Comparison of ENCODE assay signal across 12 cellular contexts in the genomic region with DNA sequence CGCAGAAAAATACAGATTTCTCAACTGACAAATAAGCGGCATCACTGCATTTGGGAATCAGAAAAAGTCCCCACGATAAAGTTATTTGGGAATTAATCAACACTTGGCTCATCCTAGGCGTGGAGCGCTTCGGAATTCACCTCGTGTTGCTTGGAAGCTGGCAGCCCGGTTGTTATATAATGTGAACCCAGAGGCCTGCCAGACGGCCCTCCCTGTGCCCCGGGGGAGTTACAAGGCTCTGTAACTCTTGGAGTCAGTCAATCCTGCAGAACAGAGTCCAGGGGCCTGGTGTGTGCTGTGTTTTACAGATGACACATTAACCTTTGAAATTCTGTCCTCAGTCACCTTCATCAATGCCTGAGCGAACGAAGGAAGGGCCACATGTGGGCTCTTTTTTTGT.
DNase-seq lines count a peak whose midpoint lies in the region; ATAC-seq and TF ChIP-seq lines count a peak whose summit lies in the region.
"Had no signal": no experiment of that assay in that cellular context is flagged by ENCODE, and none has a peak within 500 bp of the region (broad histone marks: within the 10 kb centered on the region; RNA-seq: fewer than 3 reads in every experiment).

No MANE protein-coding gene starts in this region.

- no peak overlapping the region for H3K4me3 ChIP-seq in transverse colon
- H3K4me3 ChIP-seq: coronary artery had no signal

- ATAC-seq in activated T-cell treated with anti-CD3 and anti-CD28 coated beads, Interleukin-2, amount 50 U/mL, for 4 hours = no peak
- ATAC-seq in foreskin keratinocyte (peak; percentile 46), natural killer cell (no peak)

- no peaks in the 10 kb centered on the region for H3K36me3 ChIP-seq in transverse colon

- H3K27me3 ChIP-seq in foreskin keratinocyte (no peaks in the 10 kb centered on the region), transverse colon (no peaks in the 10 kb centered on the region)

- no peaks in the 10 kb centered on the region for H3K9me3 ChIP-seq in transverse colon

- H3K27me3 Mint-ChIP-seq in activated T-cell treated with anti-CD3 and anti-CD28 coated beads, Interleukin-2, amount 50 U/mL, for 24 hours = no peaks in the 10 kb centered on the region
- H3K27me3 Mint-ChIP-seq in activated T-cell treated with anti-CD3 and anti-CD28 coated beads, Interleukin-2, amount 50 U/mL, for 4 hours (ENCODE audit: low read depth) = no peaks in the 10 kb centered on the region
- H3K27me3 Mint-ChIP-seq in natural killer cell (ENCODE audit: low read depth in 2 of 2) = no peaks in the 10 kb centered on the region

- no peak for TF ChIP-seq EP300 in transverse colon (IDR thresholded peaks at IDR 0.05; ENCODE audit: low read depth)

- TF ChIP-seq CTCF in foreskin keratinocyte (conservative IDR thresholded peaks at IDR 0.05) (no peak), natural killer cell (IDR thresholded peaks at IDR 0.05) (no peak), transverse colon (IDR thresholded peaks at IDR 0.05) (no peak)

- H3K36me3 Mint-ChIP-seq in activated T-cell treated with anti-CD3 and anti-CD28 coated beads, Interleukin-2, amount 50 U/mL, for 24 hours (ENCODE audit: low read depth) = peaks cover 17% of the 10 kb centered on the region
- H3K36me3 Mint-ChIP-seq in activated T-cell treated with anti-CD3 and anti-CD28 coated beads, Interleukin-2, amount 50 U/mL, for 4 hours (ENCODE audit: insufficient read depth) = peaks cover 17% of the 10 kb centered on the region
- no peaks in the 10 kb centered on the region for H3K36me3 Mint-ChIP-seq in natural killer cell

- peak overlapping the region; percentile 68 for H3K27ac Mint-ChIP-seq in activated T-cell treated with anti-CD3 and anti-CD28 coated beads, Interleukin-2, amount 50 U/mL, for 24 hours
- H3K27ac Mint-ChIP-seq in natural killer cell = peak overlapping the region; percentile 86 to 93

- peaks cover 3% of the 10 kb centered on the region for H3K9me3 Mint-ChIP-seq in activated T-cell treated with anti-CD3 and anti-CD28 coated beads, Interleukin-2, amount 50 U/mL, for 24 hours
- H3K9me3 Mint-ChIP-seq in activated T-cell treated with anti-CD3 and anti-CD28 coated beads, Interleukin-2, amount 50 U/mL, for 4 hours = no peaks in the 10 kb centered on the region
- H3K9me3 Mint-ChIP-seq in natural killer cell = no peaks in the 10 kb centered on the region

- peaks cover 90% of the 10 kb centered on the region for H3K4me1 Mint-ChIP-seq in activated T-cell treated with anti-CD3 and anti-CD28 coated beads, Interleukin-2, amount 50 U/mL, for 24 hours (ENCODE audit: low read depth)
- H3K4me1 Mint-ChIP-seq in activated T-cell treated with anti-CD3 and anti-CD28 coated beads, Interleukin-2, amount 50 U/mL, for 4 hours (ENCODE audit: low read depth) = peaks cover 76% of the 10 kb centered on the region
- H3K4me1 Mint-ChIP-seq in natural killer cell = peaks cover 81 to 85% of the 10 kb centered on the region in 2 donors

- WGBS in transverse colon (ENCODE audit: low coverage in 1 of 2), 2 donors = 74 to 96% methylated on average over 4 to 12 of the region's 12 CpGs

- peak overlapping the region; percentile 35 for H3K27ac ChIP-seq in foreskin keratinocyte
- H3K27ac ChIP-seq in transverse colon = peak overlapping the region; percentile 1 to 35 (median 19)
- H3K27ac ChIP-seq: coronary artery had no signal

- H3K4me1 ChIP-seq in foreskin keratinocyte (peaks cover 11% of the 10 kb centered on the region), transverse colon (peaks cover 0 to 25% (median 5%) of the 10 kb centered on the region in 4 donors)

- no peak for TF ChIP-seq POLR2A in transverse colon (IDR thresholded peaks at IDR 0.05)

- no peak overlapping the region for H3K4me3 Mint-ChIP-seq in activated T-cell treated with anti-CD3 and anti-CD28 coated beads, Interleukin-2, amount 50 U/mL, for 24 hours
- no peak overlapping the region for H3K4me3 Mint-ChIP-seq in activated T-cell treated with anti-CD3 and anti-CD28 coated beads, Interleukin-2, amount 50 U/mL, for 4 hours
- peak overlapping the region; percentile 84 for H3K4me3 Mint-ChIP-seq in natural killer cell

- in situ Hi-C loops in transverse colon (cut with MboI; ENCODE audit: low pct_ligation_motif_present in 1 of 4, low pct_unique_long_range_greater_than_20kb in 1 of 4, low sequenced_read_pairs in 3 of 4) = loop anchor here in 1 of 4 donors (25.0 kb wide), 2 partner anchors 124 to 199 kb away; no protein-coding TSS in a partner anchor

- no peak for DNase-seq in activated T-cell treated with anti-CD3 and anti-CD28 coated beads, Interleukin-2, amount 50 U/mL, for 24 hours
- no peak for DNase-seq in activated T-cell treated with anti-CD3 and anti-CD28 coated beads, Interleukin-2, amount 50 U/mL, for 4 hours
- DNase-seq in foreskin keratinocyte = peak in 1 of 2 donors; percentile 30
- DNase-seq in natural killer cell = no peak
- no peak for DNase-seq in transverse colon
- DNase-seq in NCI-H128 (lab: John Stamatoyannopoulos, UW; ENCODE audit: unreplicated experiment) = no peak
- no peak for DNase-seq in CD1c-positive myeloid dendritic cell (ENCODE audit: extremely low spot score)
- DNase-seq in stimulated activated naive CD4-positive, alpha-beta T cell treated with Interleukin-2 at 50 U/mL for 16 hours (lab: John Stamatoyannopoulos, UW) = no peak
- DNase-seq: activated T-cell treated with anti-CD3 and anti-CD28 coated beads, Interleukin-2, amount 50 U/mL, for 1 hour; NCI-H1417 treated with DMSO at 0.1 percent for 48 hours; T1000 had no signal

- intact Hi-C loops in natural killer cell (cut with micrococcal nuclease) (loop anchor here (5.0 kb wide), 2 partner anchors 34 to 36 kb away; no protein-coding TSS in a partner anchor), transverse colon (cut with DNase I; ENCODE audit: low total_unique reads) (no loop called here)
